8 cellular contexts compared by ENCODE assay signal in genomic region chr14:99682809-99683618, GRCh38. TPM values are rescaled to one million over a fixed set of nuclear protein-coding genes. Genes with fewer than 3 reads are reported as not detected.
DNase-seq lines count a peak whose midpoint lies in the region; ATAC-seq and TF ChIP-seq lines count a peak whose summit lies in the region.

No MANE protein-coding gene starts in this region.

- peak overlapping the region; percentile 93 for H3K4me3 Mint-ChIP-seq in natural killer cell
- H3K4me3 Mint-ChIP-seq in stimulated activated memory B cell treated with anti-CD40 and anti-IgM and Interleukin-4, amounts not matched to agents 10 μg/mL and 1 μg/mL and 100 μg/mL, for 72 hours = peak overlapping the region; percentile 86

- H3K9me3 Mint-ChIP-seq in natural killer cell = no peaks in the 10 kb centered on the region
- peaks cover 7% of the 10 kb centered on the region for H3K9me3 Mint-ChIP-seq in stimulated activated memory B cell treated with anti-CD40 and anti-IgM and Interleukin-4, amounts not matched to agents 10 μg/mL and 1 μg/mL and 100 μg/mL, for 72 hours

- H3K27me3 Mint-ChIP-seq in natural killer cell (ENCODE audit: low read depth in 2 of 2) = peaks cover 21 to 24% of the 10 kb centered on the region in 2 donors
- H3K27me3 Mint-ChIP-seq in stimulated activated memory B cell treated with anti-CD40 and anti-IgM and Interleukin-4, amounts not matched to agents 10 μg/mL and 1 μg/mL and 100 μg/mL, for 72 hours = peaks cover 44% of the 10 kb centered on the region

- H3K9ac ChIP-seq in BLaER1 = peak overlapping the region; percentile 81

- H3K9me3 ChIP-seq in BLaER1 (peaks cover 14% of the 10 kb centered on the region), Panc1 (ENCODE audit: control insufficient read depth, insufficient read depth, low read depth, low read length) (no peaks in the 10 kb centered on the region)

- TF ChIP-seq CTCF in Panc1 (IDR thresholded peaks at IDR 0.05) = peak; percentile 93
- peak; percentile 85 for TF ChIP-seq CTCF in natural killer cell (IDR thresholded peaks at IDR 0.05)

- H3K36me3 ChIP-seq in BLaER1 (peaks cover 2% of the 10 kb centered on the region; the same call in 1 of the 2 replicates), Panc1 (ENCODE audit: control insufficient read depth, insufficient read depth, low read length) (no peaks in the 10 kb centered on the region; the same call in 1 of the 2 replicates)

- H3K27me3 ChIP-seq in BLaER1 (no peaks in the 10 kb centered on the region), Panc1 (ENCODE audit: control insufficient read depth, insufficient read depth, low read length) (no peaks in the 10 kb centered on the region; the same call in 1 of the 2 replicates)

- intact Hi-C loops in Panc1 (cut with micrococcal nuclease; ENCODE audit: unreplicated experiment) = loop anchor here (5.0 kb wide), 1 partner anchor 204 kb away; no protein-coding TSS in a partner anchor
- intact Hi-C loops in natural killer cell (cut with micrococcal nuclease) = loop anchor here (5.0 kb wide), 2 partner anchors 76 to 509 kb away; no protein-coding TSS in a partner anchor

- POLR2A ChIA-PET in Panc1 (lab: Charles Lee) = no interaction called here

- H3K4me3 ChIP-seq in BLaER1 (peak overlapping the region; percentile 84), Panc1 (ENCODE audit: low read depth in 2 of 2, low read length in 2 of 2) (peak overlapping the region; percentile 82 to 91)

- CTCF ChIA-PET in Panc1 (lab: Charles Lee) = interaction anchor here (0.6 kb wide), 1 partner anchor 204 kb away, joined by 3 read pairs; no protein-coding TSS in a partner anchor

- peaks cover 7 to 24% of the 10 kb centered on the region in 2 donors for H3K4me1 Mint-ChIP-seq in natural killer cell
- peaks cover 20% of the 10 kb centered on the region for H3K4me1 Mint-ChIP-seq in stimulated activated memory B cell treated with anti-CD40 and anti-IgM and Interleukin-4, amounts not matched to agents 10 μg/mL and 1 μg/mL and 100 μg/mL, for 72 hours

- peak; percentile 82 for ATAC-seq in Panc1
- ATAC-seq in natural killer cell = peak in 1 of 3 donors; percentile 11
- peak; percentile 37 for ATAC-seq in stimulated activated memory B cell treated with anti-CD40 and anti-IgM and Interleukin-4, amounts not matched to agents 10 μg/mL and 1 μg/mL and 100 μg/mL, for 72 hours

- in situ Hi-C loops in Panc1 (cut with HindIII; ENCODE audit: low pct_unique_long_range_greater_than_20kb, low sequenced_read_pairs) = no loop called here

- H3K4me1 ChIP-seq in BLaER1 (peaks cover 50% of the 10 kb centered on the region), Panc1 (ENCODE audit: control insufficient read depth, insufficient read depth, low read length) (no peaks in the 10 kb centered on the region)

- H3K27ac Mint-ChIP-seq in natural killer cell = peak overlapping the region; percentile 82 to 91
- peak overlapping the region; percentile 76 for H3K27ac Mint-ChIP-seq in stimulated activated memory B cell treated with anti-CD40 and anti-IgM and Interleukin-4, amounts not matched to agents 10 μg/mL and 1 μg/mL and 100 μg/mL, for 72 hours

- peak overlapping the region; percentile 97 for H3K4me2 ChIP-seq in BLaER1

- BruUV-seq in Panc1 (replicated peaks; lab: Mats Ljungman, UMichigan) = no TSS peak

- peak overlapping the region; percentile 81 for H3K27ac ChIP-seq in BLaER1
- peak overlapping the region; percentile 81 for H3K27ac ChIP-seq in Panc1 (ENCODE audit: low read length)

- H3K36me3 Mint-ChIP-seq in natural killer cell = no peaks in the 10 kb centered on the region
- H3K36me3 Mint-ChIP-seq in stimulated activated memory B cell treated with anti-CD40 and anti-IgM and Interleukin-4, amounts not matched to agents 10 μg/mL and 1 μg/mL and 100 μg/mL, for 72 hours = no peaks in the 10 kb centered on the region

- DNase-seq in GM19238 (ENCODE audit: insufficient read length, low spot score) = peak; percentile 69
- peak; percentile 65 for DNase-seq in HT-29 (ENCODE audit: low spot score)
- no peak for DNase-seq in Panc1 (ENCODE audit: low read depth, low spot score)
- peak; percentile 74 to 79 for DNase-seq in activated T-helper 1 cell treated with anti-CD3 and anti-CD28 coated beads, Interleukin-2, amount 50 U/mL, for 16 hours (ENCODE audit: low read depth in 1 of 2, low spot score in 1 of 2)
- DNase-seq in fibroblast of peridontal ligament (ENCODE audit: extremely low read depth) = peak; percentile 57
- DNase-seq in natural killer cell = peak; percentile 83

- H4K20me1 ChIP-seq in BLaER1 = no peaks in the 10 kb centered on the region

RNA-seq across cellular contexts. Expression of gene CYP46A1, which starts 1.1 kb away (rescaled TPM):
- total RNA-seq in HT-29 (2014; rRNA removed; shearing (Covaris generic)) = not detected in 2 replicates
- 0.36 TPM for total RNA-seq in Panc1 (2021; ENCODE audit: unreplicated experiment)
- polyA plus RNA-seq in Panc1 (2012; ENCODE audit: insufficient read length) = 0.22 TPM
- total RNA-seq in natural killer cell = under 1 TPM; 0.09 to 0.45 (median 0.09) TPM

RNA-seq across cellular contexts. Expression of gene HHIPL1, which starts 38.1 kb away (rescaled TPM):
- total RNA-seq in HT-29 (2014; rRNA removed; shearing (Covaris generic)) = not detected in 2 replicates
- 2.1 TPM for total RNA-seq in Panc1 (2021; ENCODE audit: unreplicated experiment)
- 3.8 TPM for polyA plus RNA-seq in Panc1 (2012; ENCODE audit: insufficient read length)
- total RNA-seq in natural killer cell = not detected
